ENCODE assay signal across 12 cellular contexts in genomic region chr10:3126741-3127342, GRCh38. TPM values are rescaled to one million over a fixed set of nuclear protein-coding genes. Genes with fewer than 3 reads are reported as not detected.
DNase-seq lines count a peak whose midpoint lies in the region; ATAC-seq and TF ChIP-seq lines count a peak whose summit lies in the region.
"Had no signal": no experiment of that assay in that cellular context is flagged by ENCODE, and none has a peak within 500 bp of the region (broad histone marks: within the 10 kb centered on the region; RNA-seq: fewer than 3 reads in every experiment).

No MANE protein-coding gene starts in this region.

- H3K36me3 Mint-ChIP-seq in naive thymus-derived CD4-positive, alpha-beta T cell, result peaks cover 9 to 58% (median 24%) of the 10 kb centered on the region in 5 donors

- peaks cover 8 to 95% (median 81%) of the 10 kb centered on the region in 11 experiments; a peak in 20 of 22 replicates for H4K20me1 ChIP-seq in BLaER1 treated with 17β-estradiol and CSF1 and Interleukin-3, amounts not matched to agents 10 nM and 100 nM

- peak in 2 of 3 donors; percentile 20 to 27 for TF ChIP-seq POLR2A in body of pancreas (IDR thresholded peaks at IDR 0.05)

- ATAC-seq in body of pancreas (peak; percentile 72), lower lobe of right lung (peak; percentile 19 to 41)
- ATAC-seq in naive thymus-derived CD4-positive, alpha-beta T cell, result no peak
- ATAC-seq: GM12878 had no signal

- peaks cover 0 to 8% (median 0%) of the 10 kb centered on the region in 11 experiments; a peak in 1 of 22 replicates for H3K9me3 ChIP-seq in BLaER1 treated with 17β-estradiol and CSF1 and Interleukin-3, amounts not matched to agents 10 nM and 100 nM (replicated peaks in 1 of 11)
- H3K9me3 ChIP-seq in body of pancreas (peaks cover 0 to 6% (median 0%) of the 10 kb centered on the region in 3 donors), lower lobe of right lung (no peaks in the 10 kb centered on the region)
- H3K9me3 ChIP-seq in naive thymus-derived CD4-positive, alpha-beta T cell (ENCODE audit: control insufficient read depth in 2 of 3, low read length in 3 of 3), result no peaks in the 10 kb centered on the region
- H3K9me3 ChIP-seq: suprapubic skin had no signal

- H3K27me3 ChIP-seq in BLaER1 treated with 17β-estradiol and CSF1 and Interleukin-3, amounts not matched to agents 10 nM and 100 nM, result no peaks in the 10 kb centered on the region
- H3K27me3 ChIP-seq in body of pancreas, result no peaks in the 10 kb centered on the region
- no peaks in the 10 kb centered on the region for H3K27me3 ChIP-seq in lower lobe of right lung (ENCODE audit: low read depth)
- H3K27me3 ChIP-seq in naive thymus-derived CD4-positive, alpha-beta T cell (ENCODE audit: control insufficient read depth in 2 of 2, insufficient read depth in 2 of 2, low read length in 2 of 2), result no peaks in the 10 kb centered on the region
- H3K27me3 ChIP-seq: suprapubic skin had no signal

- no peaks in the 10 kb centered on the region for H3K4me1 Mint-ChIP-seq in naive thymus-derived CD4-positive, alpha-beta T cell

- H3K27ac ChIP-seq in BLaER1 treated with 17β-estradiol and CSF1 and Interleukin-3, amounts not matched to agents 10 nM and 100 nM, result peak overlapping the region in 5 of 11 experiments; percentile 8 to 60 (median 56); a peak in 9 of 22 replicates
- H3K27ac ChIP-seq in body of pancreas (peak overlapping the region; percentile 29 to 77 (median 72)), lower lobe of right lung (no peak overlapping the region)
- H3K27ac ChIP-seq in naive thymus-derived CD4-positive, alpha-beta T cell (ENCODE audit: low read depth, low read length), result no peak overlapping the region
- H3K27ac ChIP-seq: suprapubic skin had no signal

- H3K9ac ChIP-seq in BLaER1 treated with 17β-estradiol and CSF1 and Interleukin-3, amounts not matched to agents 10 nM and 100 nM, result peak overlapping the region in 10 of 11 experiments; percentile 10 to 72 (median 30); a peak in 13 of 22 replicates

- peak; percentile 81 for DNase-seq in NCI-H2081 treated with DMSO at 0.1 percent for 48 hours (lab: John Stamatoyannopoulos, UW)
- DNase-seq in body of pancreas, result peak; percentile 34 to 72 (median 68)
- no peak for DNase-seq in lower lobe of right lung
- DNase-seq in activated naive CD4-positive, alpha-beta T cell treated with anti-CD3 and anti-CD28 coated beads, Interleukin-2, amount 50 U/mL, for 16 hours, result no peak
- DNase-seq in pons (ENCODE audit: low spot score), result no peak
- no peak for DNase-seq in mucosa of gallbladder (ENCODE audit: low spot score)
- no peak for DNase-seq in naive thymus-derived CD4-positive, alpha-beta T cell
- DNase-seq: activated T-cell treated with anti-CD3 and anti-CD28 coated beads, Interleukin-2, amount 50 U/mL, for 24 hours had no signal

- no peak overlapping the region for H3K4me3 Mint-ChIP-seq in naive thymus-derived CD4-positive, alpha-beta T cell
- H3K4me3 Mint-ChIP-seq: activated T-cell treated with anti-CD3 and anti-CD28 coated beads, Interleukin-2, amount 50 U/mL, for 24 hours; dendritic cell treated with granulocyte-macrophage colony-stimulating factor and Interleukin-4, amounts not matched to agents 40 ng/mL and 50 ng/mL, for 4 days had no signal

- H3K36me3 ChIP-seq in BLaER1 treated with 17β-estradiol and CSF1 and Interleukin-3, amounts not matched to agents 10 nM and 100 nM, result peaks cover 83 to 100% (median 87%) of the 10 kb centered on the region in 11 experiments
- H3K36me3 ChIP-seq in body of pancreas (replicated peaks in 1 of 2; ENCODE audit: insufficient read depth in 1 of 2, low read depth in 2 of 2), result peaks cover 0 to 1% of the 10 kb centered on the region in 2 donors
- H3K36me3 ChIP-seq in lower lobe of right lung, result peaks cover 17% of the 10 kb centered on the region
- peaks cover 0 to 76% (median 0%) of the 10 kb centered on the region in 3 experiments for H3K36me3 ChIP-seq in naive thymus-derived CD4-positive, alpha-beta T cell (ENCODE audit: control insufficient read depth in 2 of 3, insufficient read depth in 3 of 3, low read length in 3 of 3)

- H3K27ac Mint-ChIP-seq in naive thymus-derived CD4-positive, alpha-beta T cell, result no peak overlapping the region
- H3K27ac Mint-ChIP-seq: dendritic cell treated with granulocyte-macrophage colony-stimulating factor and Interleukin-4, amounts not matched to agents 40 ng/mL and 50 ng/mL, for 4 days had no signal

- peaks cover 0 to 9% (median 0%) of the 10 kb centered on the region in 11 donors for H3K9me3 Mint-ChIP-seq in naive thymus-derived CD4-positive, alpha-beta T cell
- H3K9me3 Mint-ChIP-seq: activated T-cell treated with anti-CD3 and anti-CD28 coated beads, Interleukin-2, amount 50 U/mL, for 24 hours; dendritic cell treated with granulocyte-macrophage colony-stimulating factor and Interleukin-4, amounts not matched to agents 40 ng/mL and 50 ng/mL, for 4 days had no signal

- H3K27me3 Mint-ChIP-seq in naive thymus-derived CD4-positive, alpha-beta T cell, result no peaks in the 10 kb centered on the region
- H3K27me3 Mint-ChIP-seq: activated T-cell treated with anti-CD3 and anti-CD28 coated beads, Interleukin-2, amount 50 U/mL, for 24 hours; dendritic cell treated with granulocyte-macrophage colony-stimulating factor and Interleukin-4, amounts not matched to agents 40 ng/mL and 50 ng/mL, for 4 days had no signal

- 14 to 24% methylated on average over 15 to 24 of the region's 24 CpGs for whole genome bisulfite sequencing in body of pancreas, 2 donors

- peaks cover 28 to 47% (median 35%) of the 10 kb centered on the region in 10 experiments for H3K4me1 ChIP-seq in BLaER1 treated with 17β-estradiol and CSF1 and Interleukin-3, amounts not matched to agents 10 nM and 100 nM
- peaks cover 15% of the 10 kb centered on the region for H3K4me1 ChIP-seq in body of pancreas
- H3K4me1 ChIP-seq in lower lobe of right lung, result peaks cover 12% of the 10 kb centered on the region
- no peaks in the 10 kb centered on the region for H3K4me1 ChIP-seq in naive thymus-derived CD4-positive, alpha-beta T cell (ENCODE audit: control insufficient read depth in 2 of 2, insufficient read depth in 2 of 2, low read length in 2 of 2)

- CTCF ChIA-PET in naive thymus-derived CD4-positive, alpha-beta T cell (lab: Charles Lee), result no interaction called here

- TF ChIP-seq CTCF in body of pancreas (IDR thresholded peaks at IDR 0.05) (no peak), lower lobe of right lung (IDR thresholded peaks at IDR 0.05) (no peak)

- peak overlapping the region; percentile 60 to 96 (median 82) for H3K4me2 ChIP-seq in BLaER1 treated with 17β-estradiol and CSF1 and Interleukin-3, amounts not matched to agents 10 nM and 100 nM

- intact Hi-C loops in body of pancreas (cut with DNase I) (no loop called here), lower lobe of right lung (cut with DNase I) (no loop called here)
- intact Hi-C loops in naive thymus-derived CD4-positive, alpha-beta T cell (cut with micrococcal nuclease), result no loop called here

- peak overlapping the region in 3 of 10 experiments; percentile 4 to 24 (median 22); a peak in 5 of 20 replicates for H3K4me3 ChIP-seq in BLaER1 treated with 17β-estradiol and CSF1 and Interleukin-3, amounts not matched to agents 10 nM and 100 nM
- no peak overlapping the region for H3K4me3 ChIP-seq in body of pancreas
- no peak overlapping the region for H3K4me3 ChIP-seq in lower lobe of right lung
- no peak overlapping the region for H3K4me3 ChIP-seq in naive thymus-derived CD4-positive, alpha-beta T cell (ENCODE audit: low read length)
- H3K4me3 ChIP-seq: GM12878, suprapubic skin had no signal

- POLR2A ChIA-PET in naive thymus-derived CD4-positive, alpha-beta T cell (lab: Charles Lee), result no interaction called here

RNA-seq across cellular contexts. Expression of gene PITRM1, which starts 45.7 kb away (rescaled TPM):
- total RNA-seq in body of pancreas (10 to 100 TPM; 34.9 to 45.4 TPM), lower lobe of right lung (60.2 TPM), mucosa of gallbladder (48.5 TPM)
- 10 to 100 TPM; 56.5 to 90.8 (median 85.4) TPM for total RNA-seq in naive thymus-derived CD4-positive, alpha-beta T cell
- 10 to 100 TPM; 35.1 to 56.0 TPM for polyA plus RNA-seq in naive thymus-derived CD4-positive, alpha-beta T cell

RNA-seq across cellular contexts. Expression of gene PFKP, which starts 59.5 kb away (rescaled TPM):
- total RNA-seq in body of pancreas (10 to 100 TPM; 17.4 to 39.6 TPM), lower lobe of right lung (23.5 TPM), mucosa of gallbladder (109 TPM)
- 100 to 1,000 TPM in 1 of 5 experiments, 10 to 100 TPM in 4; 43.8 to 219 (median 50.0) TPM for total RNA-seq in naive thymus-derived CD4-positive, alpha-beta T cell
- polyA plus RNA-seq in naive thymus-derived CD4-positive, alpha-beta T cell, result 10 to 100 TPM; 23.8 to 33.5 TPM

Comparison
In these comparisons a context has a peak if more than half of its experiments do, and no peak if none do; other contexts are left out.
1. H3K27ac ChIP-seq: peak in body of pancreas (4 of 4); none in lower lobe of right lung (single experiment) and naive thymus-derived CD4-positive, alpha-beta T cell (single experiment).
2. DNase-seq: peak in NCI-H2081 treated with DMSO at 0.1 percent for 48 hours (single experiment) and body of pancreas (4 of 4); none in lower lobe of right lung (single experiment), activated naive CD4-positive, alpha-beta T cell treated with anti-CD3 and anti-CD28 coated beads, Interleukin-2, amount 50 U/mL, for 16 hours (single experiment), pons (single experiment), mucosa of gallbladder (single experiment) and naive thymus-derived CD4-positive, alpha-beta T cell (0 of 9).